8 cellular contexts compared by ENCODE assay signal in the genomic region with DNA sequence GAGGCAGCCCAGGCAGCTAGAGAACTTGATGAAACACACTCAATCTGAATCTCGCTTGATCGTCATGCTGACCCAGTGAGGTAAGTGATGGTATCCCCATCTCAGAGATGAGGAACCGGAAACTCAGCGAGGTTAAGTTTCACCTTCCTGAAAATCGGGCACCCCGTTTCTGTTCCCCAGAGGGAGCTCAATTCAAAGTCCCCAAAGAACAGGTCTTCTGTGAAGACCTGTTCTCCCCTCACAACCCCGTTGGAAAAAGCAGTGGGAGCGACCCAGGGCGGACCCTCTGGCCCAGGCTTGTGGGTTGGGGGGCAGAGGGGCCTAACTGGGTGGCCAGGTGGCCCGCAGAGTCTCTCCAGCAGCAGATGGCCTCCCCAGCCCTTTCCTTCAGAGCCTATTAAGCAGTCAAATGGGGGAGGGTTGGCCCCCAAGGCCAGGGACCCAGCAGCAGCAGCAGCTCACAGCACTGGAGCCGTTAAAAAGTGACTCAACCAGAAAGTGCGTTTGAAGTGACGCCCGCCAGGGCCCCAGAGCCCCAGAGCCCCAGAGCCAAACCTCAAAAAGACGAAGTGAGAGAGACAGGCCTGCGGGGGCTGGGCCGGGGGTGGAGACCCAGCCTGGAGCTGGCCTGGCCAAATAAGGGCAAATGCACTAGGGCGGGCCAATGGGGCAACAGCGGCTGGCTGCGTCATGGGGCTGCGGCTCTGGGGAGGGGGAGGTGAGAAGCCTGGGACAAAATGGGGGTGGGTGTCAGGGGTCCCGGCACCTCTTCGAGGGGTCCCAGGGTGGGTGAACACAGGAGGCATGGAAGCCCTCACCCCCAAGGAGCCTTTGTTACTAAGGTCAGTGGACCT. TPM values are rescaled to one million over a fixed set of nuclear protein-coding genes. Genes with fewer than 3 reads are reported as not detected.
DNase-seq lines count a peak whose midpoint lies in the region; ATAC-seq and TF ChIP-seq lines count a peak whose summit lies in the region.

No MANE protein-coding gene starts in this region.

- DNase-seq in RPMI8226 (peak; percentile 94), heart right ventricle (peak; percentile 71 to 73), sigmoid colon (peak; percentile 90), dermis blood vessel endothelial cell (no peak), NCI-H1048 (lab: John Stamatoyannopoulos, UW) (no peak)
- peak; percentile 68 to 88 (median 76) for DNase-seq in activated naive CD4-positive, alpha-beta T cell (lab: John Stamatoyannopoulos, UW)

- ATAC-seq in GM18520 (IDR thresholded peaks at IDR 0.05; ENCODE audit: unreplicated experiment) (peak; percentile 38), HG02981 (IDR thresholded peaks at IDR 0.05; ENCODE audit: unreplicated experiment) (peak; percentile 59), heart right ventricle (peak; percentile 72 to 86 (median 80))

- H3K36me3 ChIP-seq in heart right ventricle, result no peaks in the 10 kb centered on the region
- H3K36me3 ChIP-seq in sigmoid colon, result no peaks in the 10 kb centered on the region

- peaks cover 0 to 88% (median 20%) of the 10 kb centered on the region in 9 donors for H3K4me1 ChIP-seq in heart right ventricle
- peaks cover 0 to 38% (median 30%) of the 10 kb centered on the region in 4 donors for H3K4me1 ChIP-seq in sigmoid colon

- peak in 1 of 2 donors; percentile 13 for TF ChIP-seq POLR2A in sigmoid colon (IDR thresholded peaks at IDR 0.05)

- TF ChIP-seq EP300 in sigmoid colon (IDR thresholded peaks at IDR 0.05), result peak in 1 of 4 donors; percentile 24

- H3K4me3 ChIP-seq in heart right ventricle (peak overlapping the region in 5 of 10 donors; percentile 5 to 82 (median 22)), sigmoid colon (peak overlapping the region in 3 of 4 donors; percentile 2 to 14 (median 8))

- WGBS in heart right ventricle, 2 donors, result 36 to 40% methylated on average over 23 of the region's 23 CpGs
- 19 to 33% methylated on average over 23 of the region's 23 CpGs for WGBS in sigmoid colon, 2 donors

- H3K27ac ChIP-seq in heart right ventricle (peak overlapping the region in 8 of 10 donors; percentile 48 to 100 (median 76)), sigmoid colon (peak overlapping the region; percentile 68 to 88 (median 78))

- intact Hi-C loops in heart right ventricle (cut with DNase I), result no loop called here
- intact Hi-C loops in sigmoid colon (cut with DNase I), result no loop called here

- peaks cover 0 to 23% (median 3%) of the 10 kb centered on the region in 7 donors for H3K27me3 ChIP-seq in heart right ventricle
- peaks cover 0 to 24% (median 0%) of the 10 kb centered on the region in 3 donors for H3K27me3 ChIP-seq in sigmoid colon

- TF ChIP-seq CTCF in heart right ventricle (IDR thresholded peaks at IDR 0.05), result no peak
- TF ChIP-seq CTCF in sigmoid colon (IDR thresholded peaks at IDR 0.05), result no peak

- H3K9me3 ChIP-seq in heart right ventricle (no peaks in the 10 kb centered on the region), sigmoid colon (no peaks in the 10 kb centered on the region)

RNA-seq across cellular contexts. Expression of a gene that starts 9.2 kb away (rescaled TPM):
- total RNA-seq in heart right ventricle (10 to 100 TPM in 8 of 10 donors, 1 to 10 TPM in 2; 6.0 to 18.7 (median 12.4) TPM), sigmoid colon (10 to 100 TPM; 12.5 to 28.4 (median 17.0) TPM), dermis blood vessel endothelial cell (under 0.01 and 0.14 TPM in 2 replicates)
- polyA plus RNA-seq in heart right ventricle (10 to 100 TPM in 1 of 2 donors, 1 to 10 TPM in 1; 1.6 to 35.6 TPM), sigmoid colon (1 to 10 TPM in 2 of 3 donors, under 1 TPM in 1; 0.69 to 7.2 (median 3.6) TPM)

RNA-seq across cellular contexts. Expression of a gene that starts 14.2 kb away (rescaled TPM):
- total RNA-seq in heart right ventricle (10 to 100 TPM; 49.0 to 73.4 (median 59.8) TPM), sigmoid colon (10 to 100 TPM; 50.5 to 65.3 (median 57.4) TPM), dermis blood vessel endothelial cell (39.0 and 53.6 TPM in 2 replicates)
- polyA plus RNA-seq in heart right ventricle (10 to 100 TPM; 38.0 to 95.0 TPM), sigmoid colon (100 to 1,000 TPM in 1 of 3 donors, 10 to 100 TPM in 2; 90.1 to 114 (median 99.3) TPM)

RNA-seq across cellular contexts. Expression of a gene that starts 57.1 kb away (rescaled TPM):
- total RNA-seq in heart right ventricle (1 to 10 TPM in 1 of 10 donors, under 1 TPM in 7, not detected in 2; 0.08 to 2.5 (median 0.25) TPM), sigmoid colon (under 1 TPM in 1 of 4 donors, not detected in 3; 0.36 TPM), dermis blood vessel endothelial cell (not detected in 2 replicates)
- polyA plus RNA-seq in heart right ventricle (under 1 TPM; 0.07 to 0.15 TPM), sigmoid colon (under 1 TPM in 1 of 3 donors, not detected in 2; 0.44 TPM)

Comparison
In these comparisons a context has a peak if more than half of its experiments do, and no peak if none do; other contexts are left out.
1. DNase-seq: peak in RPMI8226 (single experiment), activated naive CD4-positive, alpha-beta T cell (4 of 4), heart right ventricle (2 of 2) and sigmoid colon (single experiment); none in dermis blood vessel endothelial cell (single experiment) and NCI-H1048 (single experiment).
2. Peak in every context shown above with its lines, with median percentiles within 50 percentile points of each other: ATAC-seq.